10 cellular contexts compared by ENCODE assay signal in the genomic region with DNA sequence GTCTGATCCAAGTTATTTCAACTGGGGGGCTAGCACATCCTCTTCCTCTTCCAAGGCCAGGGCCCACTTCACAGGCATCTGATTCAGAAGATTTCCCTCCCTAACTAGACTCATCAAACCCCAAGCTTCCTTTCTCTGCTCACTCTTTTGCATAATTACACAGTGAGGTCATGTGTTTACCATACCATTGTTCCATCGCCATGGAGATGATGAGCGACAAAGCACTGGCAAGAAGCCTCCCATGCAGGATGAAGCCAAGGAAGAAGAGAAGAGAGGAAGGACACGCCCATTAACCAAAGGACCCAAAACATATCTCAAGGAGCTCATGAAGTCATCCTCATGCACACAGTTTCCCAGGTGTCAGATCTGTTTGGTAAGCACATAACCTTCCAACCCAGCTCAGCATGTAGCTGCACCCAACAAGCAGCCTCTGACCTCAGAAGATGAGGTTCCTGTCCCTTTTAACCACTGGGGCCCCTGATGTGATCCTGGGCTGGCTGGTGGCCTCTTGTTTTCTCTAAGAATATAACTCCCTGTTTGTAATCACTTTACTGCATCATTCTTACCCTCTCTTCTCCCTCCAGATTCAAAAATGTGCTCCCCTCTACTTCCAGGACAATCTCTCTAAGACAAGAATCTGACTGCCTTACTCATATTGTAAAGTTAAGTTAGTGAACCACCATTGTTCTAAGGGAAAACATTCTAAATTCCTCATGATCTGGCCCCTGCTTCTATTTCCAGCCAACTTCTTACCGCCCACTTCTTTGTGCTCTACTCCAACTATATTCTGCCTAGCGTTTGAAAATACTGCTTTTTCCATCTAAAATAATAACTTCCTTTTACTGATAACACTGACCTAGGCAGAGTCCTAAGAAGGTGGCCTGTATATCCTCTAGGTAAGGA.
DNase-seq lines count a peak whose midpoint lies in the region; ATAC-seq, FAIRE-seq and TF ChIP-seq lines count a peak whose summit lies in the region.
"Had no signal": no experiment of that assay in that cellular context is flagged by ENCODE, and none has a peak within 500 bp of the region (broad histone marks: within the 10 kb centered on the region; RNA-seq: fewer than 3 reads in every experiment).

No MANE protein-coding gene starts in this region.

- FAIRE-seq in GM12891 (lab: Jason Lieb, UNC) = no peak

- intact Hi-C loops in heart right ventricle (cut with DNase I) = no loop called here

- H3K4me1 ChIP-seq in heart right ventricle = peaks cover 0 to 23% (median 8%) of the 10 kb centered on the region in 9 donors
- H3K4me1 ChIP-seq in subcutaneous abdominal adipose tissue (ENCODE audit: control insufficient read depth in 5 of 5, insufficient read depth in 5 of 5, low read length in 5 of 5) = peaks cover 0 to 8% (median 0%) of the 10 kb centered on the region in 5 donors

- H3K27me3 ChIP-seq in heart right ventricle = no peaks in the 10 kb centered on the region
- H3K27me3 ChIP-seq in subcutaneous abdominal adipose tissue (ENCODE audit: control insufficient read depth in 5 of 5, insufficient read depth in 4 of 5, low read length in 5 of 5) = no peaks in the 10 kb centered on the region
- H3K27me3 ChIP-seq: neutrophil had no signal

- WGBS in heart right ventricle, 2 donors = 45 to 53% methylated on average over 5 of the region's 5 CpGs

- H3K36me3 ChIP-seq in heart right ventricle = no peaks in the 10 kb centered on the region
- H3K36me3 ChIP-seq in subcutaneous abdominal adipose tissue (ENCODE audit: control insufficient read depth in 5 of 5, insufficient read depth in 5 of 5, low read length in 5 of 5) = no peaks in the 10 kb centered on the region
- H3K36me3 ChIP-seq: neutrophil had no signal

- peak; percentile 4 for DNase-seq in stimulated activated CD4-positive, alpha-beta T cell treated with anti-CD3 and anti-CD28 coated beads, Interleukin-15, amount 100 ng/mL, for 24 hours
- DNase-seq in stimulated activated CD4-positive, alpha-beta T cell treated with anti-CD3 and anti-CD28 coated beads, Interleukin-4, amount 100 ng/mL, for 24 hours = no peak
- DNase-seq in SW 1271 (lab: John Stamatoyannopoulos, UW) = peak; percentile 55 to 83
- peak in 1 of 2 donors; percentile 64 for DNase-seq in heart right ventricle
- DNase-seq in GM12891 (ENCODE audit: insufficient read length, low spot score) = no peak
- DNase-seq in germinal center (ENCODE audit: low spot score) = no peak
- DNase-seq: activated B cell treated with CpG ODN at 0.5 μM for 24 hours had no signal

- no peak overlapping the region for H3K9ac ChIP-seq in subcutaneous abdominal adipose tissue (ENCODE audit: low read length in 5 of 5)

- H3K9me3 ChIP-seq in heart right ventricle = peaks cover 0 to 6% (median 0%) of the 10 kb centered on the region in 11 donors
- peaks cover 0 to 3% (median 0%) of the 10 kb centered on the region in 5 donors for H3K9me3 ChIP-seq in subcutaneous abdominal adipose tissue (ENCODE audit: control insufficient read depth in 5 of 5, low read length in 5 of 5)
- H3K9me3 ChIP-seq: neutrophil had no signal

- no peak for TF ChIP-seq CTCF in heart right ventricle (IDR thresholded peaks at IDR 0.05)

- H3K27ac ChIP-seq in heart right ventricle (peak overlapping the region in 8 of 10 donors; percentile 7 to 72 (median 54)), subcutaneous abdominal adipose tissue (ENCODE audit: low read depth, low read length) (peak overlapping the region; percentile 43)
- H3K27ac ChIP-seq: neutrophil had no signal

- H3K4me3 ChIP-seq in heart right ventricle (no peak overlapping the region), subcutaneous abdominal adipose tissue (ENCODE audit: low read depth in 1 of 5, low read length in 5 of 5) (no peak overlapping the region)

- ATAC-seq in heart right ventricle (peak; percentile 47 to 94 (median 89)), HG03439 (IDR thresholded peaks at IDR 0.05; ENCODE audit: unreplicated experiment) (no peak)

- TF ChIP-seq POLR2A in GM12891 (IDR thresholded peaks at IDR 0.05; ENCODE audit: low read depth, low read length) = no peak

TF ChIP-seq in GM12891, 5 proteins besides CTCF, POLR2A, EP300 and RAD21:
- no peak for TF ChIP-seq PAX5 (IDR thresholded peaks at IDR 0.05; ENCODE audit: insufficient read depth, low read length, severe bottlenecking)
- TF ChIP-seq POLR2AphosphoS5 (IDR thresholded peaks at IDR 0.05; ENCODE audit: low read depth, low read length) = no peak
- TF ChIP-seq POU2F2 (IDR thresholded peaks at IDR 0.05; ENCODE audit: low read depth, low read length) = no peak
- no peak for TF ChIP-seq TAF1 (IDR thresholded peaks at IDR 0.05; ENCODE audit: low read depth, low read length)
- TF ChIP-seq SPI1 (IDR thresholded peaks at IDR 0.05; ENCODE audit: low read depth, low read length) = no peak

Comparison
In these comparisons a context has a peak if more than half of its experiments do, and no peak if none do; other contexts are left out.
1. DNase-seq: peak in stimulated activated CD4-positive, alpha-beta T cell treated with anti-CD3 and anti-CD28 coated beads, Interleukin-15, amount 100 ng/mL, for 24 hours (single experiment) and SW 1271 (2 of 2); none in stimulated activated CD4-positive, alpha-beta T cell treated with anti-CD3 and anti-CD28 coated beads, Interleukin-4, amount 100 ng/mL, for 24 hours (single experiment), GM12891 (single experiment) and germinal center (single experiment).